Comparison of ENCODE assay signal across 8 cellular contexts in genomic region chr19:10603084-10603872, GRCh38. TPM values are rescaled to one million over a fixed set of nuclear protein-coding genes. Genes with fewer than 3 reads are reported as not detected.
DNase-seq lines count a peak whose midpoint lies in the region; ATAC-seq lines count a peak whose summit lies in the region.

No MANE protein-coding gene starts in this region.

- H3K4me1 Mint-ChIP-seq in stimulated activated effector memory CD8-positive, alpha-beta T cell treated with anti-CD3 and anti-CD28 coated beads, Interleukin-12 subunit alpha, Interleukin-12 subunit beta, amount 100 ng/mL, for 72 hours = peaks cover 18% of the 10 kb centered on the region

- H3K9ac ChIP-seq in ES-I3 (ENCODE audit: low read depth, low read length) (peak overlapping the region; percentile 99), mucosa of rectum (ENCODE audit: low read depth in 1 of 2, low read length in 2 of 2) (peak overlapping the region; percentile 77 to 79)

- peak overlapping the region; percentile 91 for H3K27ac Mint-ChIP-seq in stimulated activated effector memory CD8-positive, alpha-beta T cell treated with anti-CD3 and anti-CD28 coated beads, Interleukin-12 subunit alpha, Interleukin-12 subunit beta, amount 100 ng/mL, for 72 hours

- H3K9me3 ChIP-seq in ES-I3 (ENCODE audit: control insufficient read depth, insufficient read depth, low read length) (peaks cover 3% of the 10 kb centered on the region; the same call in 1 of the 2 replicates), mucosa of rectum (ENCODE audit: control insufficient read depth in 2 of 2, low read length in 2 of 2) (no peaks in the 10 kb centered on the region)

- peak; percentile 35 for ATAC-seq in HG03378 (IDR thresholded peaks at IDR 0.05; ENCODE audit: unreplicated experiment)
- peak; percentile 74 for ATAC-seq in stimulated activated effector memory CD8-positive, alpha-beta T cell treated with anti-CD3 and anti-CD28 coated beads, Interleukin-12 subunit alpha, Interleukin-12 subunit beta, amount 100 ng/mL, for 72 hours
- ATAC-seq in GM18519 (IDR thresholded peaks at IDR 0.05; ENCODE audit: low FRiP score, unreplicated experiment) = no peak
- ATAC-seq in GM18873 (IDR thresholded peaks at IDR 0.05; ENCODE audit: low FRiP score, unreplicated experiment) = no peak

- no peaks in the 10 kb centered on the region for H3K27me3 ChIP-seq in mucosa of rectum (ENCODE audit: control insufficient read depth in 2 of 2, insufficient read depth in 2 of 2, low read length in 2 of 2)

- peak overlapping the region; percentile 84 to 88 for H3K4me3 ChIP-seq in mucosa of rectum (ENCODE audit: low read length in 2 of 2)

- peak overlapping the region; percentile 90 for H3K4me3 Mint-ChIP-seq in stimulated activated effector memory CD8-positive, alpha-beta T cell treated with anti-CD3 and anti-CD28 coated beads, Interleukin-12 subunit alpha, Interleukin-12 subunit beta, amount 100 ng/mL, for 72 hours

- peak; percentile 76 to 79 for DNase-seq in activated CD4-positive, alpha-beta T cell treated with anti-CD3 and anti-CD28 coated beads for 4 hours
- DNase-seq in dermis microvascular lymphatic vessel endothelial cell (ENCODE audit: low read depth in 2 of 2) = peak; percentile 48 to 59
- peak; percentile 50 to 81 for DNase-seq in stimulated activated effector memory CD8-positive, alpha-beta T cell treated with anti-CD3 and anti-CD28 coated beads, Interleukin-12 subunit alpha, Interleukin-12 subunit beta, amount 100 ng/mL, for 72 hours (ENCODE audit: low spot score in 2 of 2)

- H3K4me1 ChIP-seq in ES-I3 (ENCODE audit: insufficient read depth, low read length) (peaks cover 11% of the 10 kb centered on the region), mucosa of rectum (ENCODE audit: control insufficient read depth in 2 of 2, insufficient read depth in 2 of 2, low read length in 2 of 2) (peaks cover 13 to 23% of the 10 kb centered on the region in 2 donors)

- H3K36me3 Mint-ChIP-seq in stimulated activated effector memory CD8-positive, alpha-beta T cell treated with anti-CD3 and anti-CD28 coated beads, Interleukin-12 subunit alpha, Interleukin-12 subunit beta, amount 100 ng/mL, for 72 hours = peaks cover 14% of the 10 kb centered on the region

- H3K9me3 Mint-ChIP-seq in stimulated activated effector memory CD8-positive, alpha-beta T cell treated with anti-CD3 and anti-CD28 coated beads, Interleukin-12 subunit alpha, Interleukin-12 subunit beta, amount 100 ng/mL, for 72 hours = no peaks in the 10 kb centered on the region

- H3K27ac ChIP-seq in mucosa of rectum (ENCODE audit: low read depth in 2 of 2, low read length in 2 of 2) = peak overlapping the region; percentile 87 to 89

- H3K36me3 ChIP-seq in ES-I3 (ENCODE audit: insufficient read depth, low read length) (no peaks in the 10 kb centered on the region), mucosa of rectum (ENCODE audit: control insufficient read depth in 2 of 2, insufficient read depth in 2 of 2, low read length in 2 of 2) (no peaks in the 10 kb centered on the region)

RNA-seq across cellular contexts. Expression of gene AP1M2, which starts 16.2 kb away (rescaled TPM):
- not detected in 2 replicates for total RNA-seq in dermis microvascular lymphatic vessel endothelial cell

RNA-seq across cellular contexts. Expression of gene SLC44A2, which starts 22.1 kb away (rescaled TPM):
- 43.6 and 96.3 TPM in 2 replicates for total RNA-seq in dermis microvascular lymphatic vessel endothelial cell

RNA-seq across cellular contexts. Expression of gene CDKN2D, which starts 34.5 kb away (rescaled TPM):
- 4.8 and 4.9 TPM in 2 replicates for total RNA-seq in dermis microvascular lymphatic vessel endothelial cell

RNA-seq across cellular contexts. Expression of gene KRI1, which starts 37.5 kb away (rescaled TPM):
- total RNA-seq in dermis microvascular lymphatic vessel endothelial cell = 6.2 and 10.6 TPM in 2 replicates

RNA-seq across cellular contexts. Expression of gene ILF3, which starts 50.9 kb away (rescaled TPM):
- 94.7 and 98.0 TPM in 2 replicates for total RNA-seq in dermis microvascular lymphatic vessel endothelial cell

Comparison
In these comparisons a context has a peak if more than half of its experiments do, and no peak if none do; other contexts are left out.
1. ATAC-seq: peak in HG03378 (single experiment) and stimulated activated effector memory CD8-positive, alpha-beta T cell treated with anti-CD3 and anti-CD28 coated beads, Interleukin-12 subunit alpha, Interleukin-12 subunit beta, amount 100 ng/mL, for 72 hours (single experiment); none in GM18519 (single experiment) and GM18873 (single experiment).
2. Peak in every context shown above with its lines, with median percentiles within 50 percentile points of each other: DNase-seq.